Comparison of ENCODE assay signal across 8 cellular contexts in genomic region chr1:145995148-145995851, GRCh38. TPM values are rescaled to one million over a fixed set of nuclear protein-coding genes. Genes with fewer than 3 reads are reported as not detected.
DNase-seq lines count a peak whose midpoint lies in the region; ATAC-seq lines count a peak whose summit lies in the region.

No MANE protein-coding gene starts in this region.

- H3K4me3 Mint-ChIP-seq in T-helper 1 cell treated with Interleukin-12 subunit alpha and Interleukin-12 subunit beta and Interleukin-4 antibody, amounts not matched to agents 30 μg/mL and 1 μg/mL, for 36 hours = peak overlapping the region; percentile 98
- H3K4me3 Mint-ChIP-seq in activated T-helper 17 cell treated with anti-CD3 and anti-CD28 coated beads, Interleukin-2, amount 50 U/mL, for 72 hours = peak overlapping the region; percentile 88
- peak overlapping the region; percentile 97 to 100 (median 98) for H3K4me3 Mint-ChIP-seq in immature natural killer cell

- no peak for DNase-seq in T-helper 1 cell
- no peak for DNase-seq in immature natural killer cell
- no peak for DNase-seq in DMS153 treated with DMSO at 0.1 percent for 48 hours (lab: John Stamatoyannopoulos, UW; ENCODE audit: unreplicated experiment)
- no peak for DNase-seq in T-helper 9 cell

- no peaks in the 10 kb centered on the region for H3K27me3 Mint-ChIP-seq in T-helper 1 cell treated with Interleukin-12 subunit alpha and Interleukin-12 subunit beta and Interleukin-4 antibody, amounts not matched to agents 30 μg/mL and 1 μg/mL, for 36 hours (ENCODE audit: low read depth)
- no peaks in the 10 kb centered on the region for H3K27me3 Mint-ChIP-seq in activated T-helper 17 cell treated with anti-CD3 and anti-CD28 coated beads, Interleukin-2, amount 50 U/mL, for 72 hours
- H3K27me3 Mint-ChIP-seq in immature natural killer cell (ENCODE audit: low read depth in 3 of 3) = peaks cover 8 to 29% (median 12%) of the 10 kb centered on the region in 3 donors

- H3K27ac Mint-ChIP-seq in T-helper 1 cell treated with Interleukin-12 subunit alpha and Interleukin-12 subunit beta and Interleukin-4 antibody, amounts not matched to agents 30 μg/mL and 1 μg/mL, for 36 hours = peak overlapping the region; percentile 99
- H3K27ac Mint-ChIP-seq in activated T-helper 17 cell treated with anti-CD3 and anti-CD28 coated beads, Interleukin-2, amount 50 U/mL, for 72 hours = peak overlapping the region; percentile 96
- H3K27ac Mint-ChIP-seq in immature natural killer cell = peak overlapping the region; percentile 95 to 98 (median 96)

- H3K4me1 Mint-ChIP-seq in T-helper 1 cell treated with Interleukin-12 subunit alpha and Interleukin-12 subunit beta and Interleukin-4 antibody, amounts not matched to agents 30 μg/mL and 1 μg/mL, for 36 hours (ENCODE audit: low read depth) = peaks cover 56% of the 10 kb centered on the region
- peaks cover 43% of the 10 kb centered on the region for H3K4me1 Mint-ChIP-seq in activated T-helper 17 cell treated with anti-CD3 and anti-CD28 coated beads, Interleukin-2, amount 50 U/mL, for 72 hours
- peaks cover 70 to 71% of the 10 kb centered on the region in 2 donors for H3K4me1 Mint-ChIP-seq in immature natural killer cell

- peaks cover 49% of the 10 kb centered on the region for H3K36me3 Mint-ChIP-seq in T-helper 1 cell treated with Interleukin-12 subunit alpha and Interleukin-12 subunit beta and Interleukin-4 antibody, amounts not matched to agents 30 μg/mL and 1 μg/mL, for 36 hours (ENCODE audit: low read depth)
- H3K36me3 Mint-ChIP-seq in activated T-helper 17 cell treated with anti-CD3 and anti-CD28 coated beads, Interleukin-2, amount 50 U/mL, for 72 hours (ENCODE audit: low read depth) = peaks cover 61% of the 10 kb centered on the region
- H3K36me3 Mint-ChIP-seq in immature natural killer cell = peaks cover 50 to 52% (median 50%) of the 10 kb centered on the region in 3 donors

- no peaks in the 10 kb centered on the region for H3K9me3 Mint-ChIP-seq in T-helper 1 cell treated with Interleukin-12 subunit alpha and Interleukin-12 subunit beta and Interleukin-4 antibody, amounts not matched to agents 30 μg/mL and 1 μg/mL, for 36 hours
- no peaks in the 10 kb centered on the region for H3K9me3 Mint-ChIP-seq in activated T-helper 17 cell treated with anti-CD3 and anti-CD28 coated beads, Interleukin-2, amount 50 U/mL, for 72 hours
- H3K9me3 Mint-ChIP-seq in immature natural killer cell = peaks cover 0 to 12% (median 3%) of the 10 kb centered on the region in 6 donors

- ATAC-seq in activated T-helper 17 cell treated with anti-CD3 and anti-CD28 coated beads, Interleukin-2, amount 50 U/mL, for 72 hours (replicated peaks) = no peak
- no peak for ATAC-seq in HG02798 (IDR thresholded peaks at IDR 0.05; ENCODE audit: poor library complexity, unreplicated experiment)

- H3K27ac ChIP-seq in temporal lobe (ENCODE audit: low read depth, low read length) = peak overlapping the region; percentile 95

RNA-seq across cellular contexts. Expression of gene TXNIP, which starts 1.1 kb away (rescaled TPM):
- total RNA-seq in activated T-helper 17 cell treated with anti-CD3 and anti-CD28 coated beads, Interleukin-2, amount 50 U/mL, for 72 hours = 100 to 1,000 TPM in 1 of 2 donors, 10 to 100 TPM in 1; 74.2 to 269 TPM
- 1,000 to 10,000 TPM; 3,408 to 4,367 (median 4,229) TPM for polyA plus RNA-seq in immature natural killer cell
- 144 TPM for total RNA-seq in temporal lobe

RNA-seq across cellular contexts. Expression of gene HJV, which starts 26.2 kb away (rescaled TPM):
- not detected for total RNA-seq in activated T-helper 17 cell treated with anti-CD3 and anti-CD28 coated beads, Interleukin-2, amount 50 U/mL, for 72 hours
- polyA plus RNA-seq in immature natural killer cell = not detected
- total RNA-seq in temporal lobe = under 0.01 TPM

RNA-seq across cellular contexts. Expression of gene POLR3GL, which starts 30.8 kb away (rescaled TPM):
- total RNA-seq in activated T-helper 17 cell treated with anti-CD3 and anti-CD28 coated beads, Interleukin-2, amount 50 U/mL, for 72 hours = 10 to 100 TPM; 16.9 to 26.0 TPM
- polyA plus RNA-seq in immature natural killer cell = 100 to 1,000 TPM; 112 to 207 (median 119) TPM
- total RNA-seq in temporal lobe = 10.6 TPM

RNA-seq across cellular contexts. Expression of gene ANKRD34A, which starts 30.9 kb away (rescaled TPM):
- total RNA-seq in activated T-helper 17 cell treated with anti-CD3 and anti-CD28 coated beads, Interleukin-2, amount 50 U/mL, for 72 hours = 1 to 10 TPM; 4.6 to 4.8 TPM
- under 1 TPM in 2 of 3 donors, not detected in 1; 0.11 to 0.55 TPM for polyA plus RNA-seq in immature natural killer cell
- 1.7 TPM for total RNA-seq in temporal lobe

RNA-seq across cellular contexts. Expression of gene LIX1L, which starts 37.5 kb away (rescaled TPM):
- 10 to 100 TPM; 43.4 to 61.2 TPM for total RNA-seq in activated T-helper 17 cell treated with anti-CD3 and anti-CD28 coated beads, Interleukin-2, amount 50 U/mL, for 72 hours
- 10 to 100 TPM; 17.9 to 28.0 (median 20.7) TPM for polyA plus RNA-seq in immature natural killer cell
- 22.4 TPM for total RNA-seq in temporal lobe
